2 cellular contexts compared by ENCODE assay signal in the genomic region with DNA sequence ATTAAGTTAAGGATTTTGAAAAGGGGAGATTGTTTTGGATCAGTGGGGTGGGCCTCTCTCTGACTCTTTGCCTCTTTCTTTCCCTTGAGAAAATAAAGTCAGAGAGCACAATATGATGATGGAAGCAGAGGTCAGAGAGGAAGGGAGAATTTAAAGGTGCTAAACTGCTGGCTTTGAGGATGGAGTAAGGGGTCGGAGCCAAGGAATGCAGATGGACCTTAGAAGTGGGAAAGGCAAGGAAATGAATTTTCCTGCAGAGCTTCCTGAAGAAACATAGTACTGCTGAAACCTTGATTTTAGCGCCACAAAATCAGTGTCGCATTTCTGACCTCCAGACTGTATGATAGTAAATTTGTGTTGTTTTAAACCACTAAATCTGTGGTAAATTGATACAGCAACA.
TF ChIP-seq lines count a peak whose summit lies in the region.

No MANE protein-coding gene starts in this region.

TF ChIP-seq in GM23338, 12 proteins besides CTCF, POLR2A, EP300 and RAD21 (continued from another document):
- TF ChIP-seq, protein P1, sequence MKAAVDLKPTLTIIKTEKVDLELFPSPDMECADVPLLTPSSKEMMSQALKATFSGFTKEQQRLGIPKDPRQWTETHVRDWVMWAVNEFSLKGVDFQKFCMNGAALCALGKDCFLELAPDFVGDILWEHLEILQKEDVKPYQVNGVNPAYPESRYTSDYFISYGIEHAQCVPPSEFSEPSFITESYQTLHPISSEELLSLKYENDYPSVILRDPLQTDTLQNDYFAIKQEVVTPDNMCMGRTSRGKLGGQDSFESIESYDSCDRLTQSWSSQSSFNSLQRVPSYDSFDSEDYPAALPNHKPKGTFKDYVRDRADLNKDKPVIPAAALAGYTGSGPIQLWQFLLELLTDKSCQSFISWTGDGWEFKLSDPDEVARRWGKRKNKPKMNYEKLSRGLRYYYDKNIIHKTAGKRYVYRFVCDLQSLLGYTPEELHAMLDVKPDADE (IDR thresholded peaks at IDR 0.05), result no peak
- no peak for TF ChIP-seq STAT1 (IDR thresholded peaks at IDR 0.05; ENCODE audit: unreplicated experiment)
- TF ChIP-seq POLR2AphosphoS5 (IDR thresholded peaks at IDR 0.05; ENCODE audit: low read depth), result no peak
- TF ChIP-seq, protein P2, sequence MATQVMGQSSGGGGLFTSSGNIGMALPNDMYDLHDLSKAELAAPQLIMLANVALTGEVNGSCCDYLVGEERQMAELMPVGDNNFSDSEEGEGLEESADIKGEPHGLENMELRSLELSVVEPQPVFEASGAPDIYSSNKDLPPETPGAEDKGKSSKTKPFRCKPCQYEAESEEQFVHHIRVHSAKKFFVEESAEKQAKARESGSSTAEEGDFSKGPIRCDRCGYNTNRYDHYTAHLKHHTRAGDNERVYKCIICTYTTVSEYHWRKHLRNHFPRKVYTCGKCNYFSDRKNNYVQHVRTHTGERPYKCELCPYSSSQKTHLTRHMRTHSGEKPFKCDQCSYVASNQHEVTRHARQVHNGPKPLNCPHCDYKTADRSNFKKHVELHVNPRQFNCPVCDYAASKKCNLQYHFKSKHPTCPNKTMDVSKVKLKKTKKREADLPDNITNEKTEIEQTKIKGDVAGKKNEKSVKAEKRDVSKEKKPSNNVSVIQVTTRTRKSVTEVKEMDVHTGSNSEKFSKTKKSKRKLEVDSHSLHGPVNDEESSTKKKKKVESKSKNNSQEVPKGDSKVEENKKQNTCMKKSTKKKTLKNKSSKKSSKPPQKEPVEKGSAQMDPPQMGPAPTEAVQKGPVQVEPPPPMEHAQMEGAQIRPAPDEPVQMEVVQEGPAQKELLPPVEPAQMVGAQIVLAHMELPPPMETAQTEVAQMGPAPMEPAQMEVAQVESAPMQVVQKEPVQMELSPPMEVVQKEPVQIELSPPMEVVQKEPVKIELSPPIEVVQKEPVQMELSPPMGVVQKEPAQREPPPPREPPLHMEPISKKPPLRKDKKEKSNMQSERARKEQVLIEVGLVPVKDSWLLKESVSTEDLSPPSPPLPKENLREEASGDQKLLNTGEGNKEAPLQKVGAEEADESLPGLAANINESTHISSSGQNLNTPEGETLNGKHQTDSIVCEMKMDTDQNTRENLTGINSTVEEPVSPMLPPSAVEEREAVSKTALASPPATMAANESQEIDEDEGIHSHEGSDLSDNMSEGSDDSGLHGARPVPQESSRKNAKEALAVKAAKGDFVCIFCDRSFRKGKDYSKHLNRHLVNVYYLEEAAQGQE (IDR thresholded peaks at IDR 0.05; ENCODE audit: unreplicated experiment), result no peak
- TF ChIP-seq JUNB (IDR thresholded peaks at IDR 0.05; ENCODE audit: unreplicated experiment), result no peak
- TF ChIP-seq EZH2 (IDR thresholded peaks at IDR 0.05; ENCODE audit: low read depth, unreplicated experiment), result no peak
- TF ChIP-seq ZNF331 (CRISPR knock-in tag; IDR thresholded peaks at IDR 0.05; ENCODE audit: low read depth), result no peak
- TF ChIP-seq, protein P3, sequence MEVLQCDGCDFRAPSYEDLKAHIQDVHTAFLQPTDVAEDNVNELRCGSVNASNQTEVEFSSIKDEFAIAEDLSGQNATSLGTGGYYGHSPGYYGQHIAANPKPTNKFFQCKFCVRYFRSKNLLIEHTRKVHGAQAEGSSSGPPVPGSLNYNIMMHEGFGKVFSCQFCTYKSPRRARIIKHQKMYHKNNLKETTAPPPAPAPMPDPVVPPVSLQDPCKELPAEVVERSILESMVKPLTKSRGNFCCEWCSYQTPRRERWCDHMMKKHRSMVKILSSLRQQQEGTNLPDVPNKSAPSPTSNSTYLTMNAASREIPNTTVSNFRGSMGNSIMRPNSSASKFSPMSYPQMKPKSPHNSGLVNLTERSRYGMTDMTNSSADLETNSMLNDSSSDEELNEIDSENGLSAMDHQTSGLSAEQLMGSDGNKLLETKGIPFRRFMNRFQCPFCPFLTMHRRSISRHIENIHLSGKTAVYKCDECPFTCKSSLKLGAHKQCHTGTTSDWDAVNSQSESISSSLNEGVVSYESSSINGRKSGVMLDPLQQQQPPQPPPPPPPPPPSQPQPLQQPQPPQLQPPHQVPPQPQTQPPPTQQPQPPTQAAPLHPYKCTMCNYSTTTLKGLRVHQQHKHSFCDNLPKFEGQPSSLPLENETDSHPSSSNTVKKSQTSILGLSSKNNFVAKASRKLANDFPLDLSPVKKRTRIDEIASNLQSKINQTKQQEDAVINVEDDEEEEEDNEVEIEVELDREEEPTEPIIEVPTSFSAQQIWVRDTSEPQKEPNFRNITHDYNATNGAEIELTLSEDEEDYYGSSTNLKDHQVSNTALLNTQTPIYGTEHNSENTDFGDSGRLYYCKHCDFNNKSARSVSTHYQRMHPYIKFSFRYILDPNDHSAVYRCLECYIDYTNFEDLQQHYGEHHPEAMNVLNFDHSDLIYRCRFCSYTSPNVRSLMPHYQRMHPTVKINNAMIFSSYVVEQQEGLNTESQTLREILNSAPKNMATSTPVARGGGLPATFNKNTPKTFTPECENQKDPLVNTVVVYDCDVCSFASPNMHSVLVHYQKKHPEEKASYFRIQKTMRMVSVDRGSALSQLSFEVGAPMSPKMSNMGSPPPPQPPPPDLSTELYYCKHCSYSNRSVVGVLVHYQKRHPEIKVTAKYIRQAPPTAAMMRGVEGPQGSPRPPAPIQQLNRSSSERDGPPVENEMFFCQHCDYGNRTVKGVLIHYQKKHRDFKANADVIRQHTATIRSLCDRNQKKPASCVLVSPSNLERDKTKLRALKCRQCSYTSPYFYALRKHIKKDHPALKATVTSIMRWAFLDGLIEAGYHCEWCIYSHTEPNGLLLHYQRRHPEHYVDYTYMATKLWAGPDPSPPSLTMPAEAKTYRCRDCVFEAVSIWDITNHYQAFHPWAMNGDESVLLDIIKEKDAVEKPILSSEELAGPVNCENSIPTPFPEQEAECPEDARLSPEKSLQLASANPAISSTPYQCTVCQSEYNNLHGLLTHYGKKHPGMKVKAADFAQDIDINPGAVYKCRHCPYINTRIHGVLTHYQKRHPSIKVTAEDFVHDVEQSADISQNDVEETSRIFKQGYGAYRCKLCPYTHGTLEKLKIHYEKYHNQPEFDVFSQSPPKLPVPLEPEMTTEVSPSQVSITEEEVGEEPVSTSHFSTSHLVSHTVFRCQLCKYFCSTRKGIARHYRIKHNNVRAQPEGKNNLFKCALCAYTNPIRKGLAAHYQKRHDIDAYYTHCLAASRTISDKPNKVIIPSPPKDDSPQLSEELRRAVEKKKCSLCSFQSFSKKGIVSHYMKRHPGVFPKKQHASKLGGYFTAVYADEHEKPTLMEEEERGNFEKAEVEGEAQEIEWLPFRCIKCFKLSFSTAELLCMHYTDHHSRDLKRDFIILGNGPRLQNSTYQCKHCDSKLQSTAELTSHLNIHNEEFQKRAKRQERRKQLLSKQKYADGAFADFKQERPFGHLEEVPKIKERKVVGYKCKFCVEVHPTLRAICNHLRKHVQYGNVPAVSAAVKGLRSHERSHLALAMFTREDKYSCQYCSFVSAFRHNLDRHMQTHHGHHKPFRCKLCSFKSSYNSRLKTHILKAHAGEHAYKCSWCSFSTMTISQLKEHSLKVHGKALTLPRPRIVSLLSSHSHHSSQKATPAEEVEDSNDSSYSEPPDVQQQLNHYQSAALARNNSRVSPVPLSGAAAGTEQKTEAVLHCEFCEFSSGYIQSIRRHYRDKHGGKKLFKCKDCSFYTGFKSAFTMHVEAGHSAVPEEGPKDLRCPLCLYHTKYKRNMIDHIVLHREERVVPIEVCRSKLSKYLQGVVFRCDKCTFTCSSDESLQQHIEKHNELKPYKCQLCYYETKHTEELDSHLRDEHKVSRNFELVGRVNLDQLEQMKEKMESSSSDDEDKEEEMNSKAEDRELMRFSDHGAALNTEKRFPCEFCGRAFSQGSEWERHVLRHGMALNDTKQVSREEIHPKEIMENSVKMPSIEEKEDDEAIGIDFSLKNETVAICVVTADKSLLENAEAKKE (CRISPR knock-in tag; IDR thresholded peaks at IDR 0.05), result no peak
- no peak for TF ChIP-seq ZNF114 (CRISPR knock-in tag; IDR thresholded peaks at IDR 0.05)
- TF ChIP-seq CREB1 (CRISPR knock-in tag; IDR thresholded peaks at IDR 0.05; ENCODE audit: low read depth), result no peak

TF ChIP-seq in endothelial cell of umbilical vein, 7 proteins besides CTCF, POLR2A, EP300 and RAD21 (continued from another document):
- TF ChIP-seq FOS (IDR thresholded peaks at IDR 0.05; ENCODE audit: borderline replicate concordance, insufficient read depth, low read length), result no peak
- no peak for TF ChIP-seq GATA2 (IDR thresholded peaks at IDR 0.05; ENCODE audit: insufficient read depth, insufficient read length, low read depth, low read length)
- TF ChIP-seq EZH2 (IDR thresholded peaks at IDR 0.05; ENCODE audit: borderline replicate concordance, low read depth, low read length, severe bottlenecking), result no peak
- TF ChIP-seq POLR2AphosphoS5 (IDR thresholded peaks at IDR 0.05; ENCODE audit: insufficient read depth, low read depth, low read length), result no peak
